In the genomic region with DNA sequence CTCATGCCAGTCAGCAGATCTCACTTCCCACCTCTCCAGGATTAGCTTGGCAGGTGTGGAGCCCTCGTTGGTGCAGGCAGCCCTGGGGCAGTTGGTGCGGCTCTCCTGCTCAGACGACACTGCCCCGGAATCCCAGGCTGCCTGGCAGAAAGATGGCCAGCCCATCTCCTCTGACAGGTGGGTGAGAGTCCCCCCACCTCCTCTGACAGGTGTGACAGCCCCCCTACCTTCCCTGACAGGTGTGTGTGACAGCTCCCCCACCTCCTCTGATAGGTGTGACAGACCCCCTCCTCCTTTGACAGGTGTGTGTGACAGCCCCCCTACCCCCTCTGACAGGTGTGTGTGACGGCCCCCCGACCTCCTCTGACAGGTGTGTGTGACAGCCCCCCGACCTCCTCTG, we compare ENCODE assay signal across 23 cellular contexts. TPM values are rescaled to one million over a fixed set of nuclear protein-coding genes. Genes with fewer than 3 reads are reported as not detected.
DNase-seq lines count a peak whose midpoint lies in the region; ATAC-seq and TF ChIP-seq lines count a peak whose summit lies in the region.
"Had no signal": no experiment of that assay in that cellular context is flagged by ENCODE, and none has a peak within 500 bp of the region (broad histone marks: within the 10 kb centered on the region; RNA-seq: fewer than 3 reads in every experiment).

No MANE protein-coding gene starts in this region.

- DNase-seq in NCI-H2171 treated with DMSO at 0.1 percent for 48 hours (lab: John Stamatoyannopoulos, UW) (peak; percentile 36), NCI-H2171 (lab: John Stamatoyannopoulos, UW) (no peak), GM13976 (ENCODE audit: low spot score) (peak; percentile 25), Kasumi-1 (lab: John Stamatoyannopoulos, UW) (no peak), glutamatergic neuron (no peak)
- no peak for DNase-seq in central memory CD8-positive, alpha-beta T cell (ENCODE audit: low spot score in 2 of 2)
- DNase-seq in stimulated activated naive B cell treated with anti-CD40 and anti-IgM and Interleukin-4, amounts not matched to agents 10 μg/mL and 1 μg/mL and 100 μg/mL, for 72 hours: no peak
- no peak for DNase-seq in activated T-cell treated with anti-CD3 and anti-CD28 coated beads, Interleukin-2, amount 50 U/mL, for 48 hours
- DNase-seq: C1 segment of cervical spinal cord; Caco-2; CD8-positive, alpha-beta T cell; DMS 273 treated with DMSO at 0.1 percent for 48 hours; DMS79; EL; GDM1; MV-4-11; NCI-H1694 treated with DMSO at 0.1 percent for 48 hours; NCI-H2081; NCI-H446 treated with DMSO at 0.1 percent for 48 hours; NCI-H526; SIG-M5; T-helper 2 cell had no signal

- peaks cover 21% of the 10 kb centered on the region for H3K27me3 Mint-ChIP-seq in central memory CD8-positive, alpha-beta T cell
- H3K27me3 Mint-ChIP-seq in stimulated activated naive B cell treated with anti-CD40 and anti-IgM and Interleukin-4, amounts not matched to agents 10 μg/mL and 1 μg/mL and 100 μg/mL, for 72 hours: peaks cover 0 to 8% of the 10 kb centered on the region in 2 donors
- H3K27me3 Mint-ChIP-seq in glutamatergic neuron (ENCODE audit: unreplicated experiment): peaks cover 4% of the 10 kb centered on the region

- H3K27ac Mint-ChIP-seq in central memory CD8-positive, alpha-beta T cell (ENCODE audit: low read depth): peak overlapping the region; percentile 65
- peak overlapping the region; percentile 22 for H3K27ac Mint-ChIP-seq in stimulated activated naive B cell treated with anti-CD40 and anti-IgM and Interleukin-4, amounts not matched to agents 10 μg/mL and 1 μg/mL and 100 μg/mL, for 72 hours
- H3K27ac Mint-ChIP-seq in glutamatergic neuron (ENCODE audit: unreplicated experiment): no peak overlapping the region
- H3K27ac Mint-ChIP-seq: CD8-positive, alpha-beta T cell had no signal

- TF ChIP-seq CTCF in GM13976 (IDR thresholded peaks at IDR 0.05; ENCODE audit: borderline replicate concordance, control extremely low read depth, extremely low read depth, insufficient read depth, missing control alignments): no peak
- no peak for TF ChIP-seq CTCF in glutamatergic neuron (IDR thresholded peaks at IDR 0.05; ENCODE audit: partially characterized antibody, unreplicated experiment)

- no peak for ATAC-seq in central memory CD8-positive, alpha-beta T cell (replicated peaks; ENCODE audit: extremely low read depth, poor library complexity, severe bottlenecking)
- no peak for ATAC-seq in stimulated activated naive B cell treated with anti-CD40 and anti-IgM and Interleukin-4, amounts not matched to agents 10 μg/mL and 1 μg/mL and 100 μg/mL, for 72 hours (replicated peaks)
- ATAC-seq: CD8-positive, alpha-beta T cell; K562 had no signal

- no peaks in the 10 kb centered on the region for H3K9me3 Mint-ChIP-seq in central memory CD8-positive, alpha-beta T cell
- H3K9me3 Mint-ChIP-seq in stimulated activated naive B cell treated with anti-CD40 and anti-IgM and Interleukin-4, amounts not matched to agents 10 μg/mL and 1 μg/mL and 100 μg/mL, for 72 hours: no peaks in the 10 kb centered on the region
- peaks cover 6% of the 10 kb centered on the region for H3K9me3 Mint-ChIP-seq in glutamatergic neuron (ENCODE audit: unreplicated experiment)
- H3K9me3 Mint-ChIP-seq: CD8-positive, alpha-beta T cell had no signal

- H3K4me1 Mint-ChIP-seq in central memory CD8-positive, alpha-beta T cell: no peaks in the 10 kb centered on the region
- H3K4me1 Mint-ChIP-seq in stimulated activated naive B cell treated with anti-CD40 and anti-IgM and Interleukin-4, amounts not matched to agents 10 μg/mL and 1 μg/mL and 100 μg/mL, for 72 hours: no peaks in the 10 kb centered on the region
- H3K4me1 Mint-ChIP-seq in glutamatergic neuron (ENCODE audit: low read depth, unreplicated experiment): peaks cover 6% of the 10 kb centered on the region

- peaks cover 2% of the 10 kb centered on the region for H3K36me3 Mint-ChIP-seq in central memory CD8-positive, alpha-beta T cell (ENCODE audit: insufficient read depth)
- no peaks in the 10 kb centered on the region for H3K36me3 Mint-ChIP-seq in stimulated activated naive B cell treated with anti-CD40 and anti-IgM and Interleukin-4, amounts not matched to agents 10 μg/mL and 1 μg/mL and 100 μg/mL, for 72 hours
- no peaks in the 10 kb centered on the region for H3K36me3 Mint-ChIP-seq in glutamatergic neuron (ENCODE audit: unreplicated experiment)
- H3K36me3 Mint-ChIP-seq: CD8-positive, alpha-beta T cell had no signal

- in situ Hi-C loops in GM13976 (cut with MboI; ENCODE audit: low sequenced_read_pairs, unreplicated experiment): no loop called here

- no peak overlapping the region for H3K4me3 Mint-ChIP-seq in central memory CD8-positive, alpha-beta T cell
- no peak overlapping the region for H3K4me3 Mint-ChIP-seq in stimulated activated naive B cell treated with anti-CD40 and anti-IgM and Interleukin-4, amounts not matched to agents 10 μg/mL and 1 μg/mL and 100 μg/mL, for 72 hours
- no peak overlapping the region for H3K4me3 Mint-ChIP-seq in glutamatergic neuron (ENCODE audit: unreplicated experiment)
- H3K4me3 Mint-ChIP-seq: CD8-positive, alpha-beta T cell had no signal

RNA-seq across cellular contexts. Expression of gene PAPLN, which starts 26.3 kb away (rescaled TPM):
- total RNA-seq in glutamatergic neuron (ENCODE audit: unreplicated experiment): 2.8 TPM
- total RNA-seq: CD8-positive, alpha-beta T cell had no signal

Comparison
In these comparisons a context has a peak if more than half of its experiments do, and no peak if none do; other contexts are left out.
1. DNase-seq: peak in NCI-H2171 treated with DMSO at 0.1 percent for 48 hours (single experiment) and GM13976 (single experiment); none in NCI-H2171 (single experiment), central memory CD8-positive, alpha-beta T cell (0 of 2), stimulated activated naive B cell treated with anti-CD40 and anti-IgM and Interleukin-4, amounts not matched to agents 10 μg/mL and 1 μg/mL and 100 μg/mL, for 72 hours (single experiment), Kasumi-1 (0 of 2), glutamatergic neuron (single experiment) and activated T-cell treated with anti-CD3 and anti-CD28 coated beads, Interleukin-2, amount 50 U/mL, for 48 hours (0 of 2).